Comparison of ENCODE assay signal across 16 cellular contexts in the genomic region with DNA sequence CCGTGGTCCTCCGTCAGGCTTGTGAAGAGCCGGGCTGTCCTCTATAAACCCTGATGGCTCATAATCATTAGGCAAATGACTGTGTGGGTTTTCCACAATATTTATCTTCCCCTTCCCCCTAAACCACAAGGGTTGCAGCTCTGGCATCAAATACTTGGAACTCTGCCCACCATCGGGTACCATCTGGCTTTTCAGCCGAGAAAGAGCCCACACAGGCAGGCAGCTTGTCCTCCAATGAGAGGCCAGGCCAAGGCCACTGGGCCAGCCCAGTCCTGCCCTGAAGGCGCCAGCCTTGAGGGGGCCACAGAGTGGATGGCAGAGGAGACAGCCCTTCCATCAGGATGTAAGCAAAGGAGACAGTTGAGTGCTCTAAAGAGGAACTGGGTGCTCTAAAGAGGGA. TPM values are rescaled to one million over a fixed set of nuclear protein-coding genes. Genes with fewer than 3 reads are reported as not detected.
DNase-seq lines count a peak whose midpoint lies in the region; ATAC-seq and TF ChIP-seq lines count a peak whose summit lies in the region.
"Had no signal": no experiment of that assay in that cellular context is flagged by ENCODE, and none has a peak within 500 bp of the region (broad histone marks: within the 10 kb centered on the region; RNA-seq: fewer than 3 reads in every experiment).

No MANE protein-coding gene starts in this region.

- H3K36me3 ChIP-seq in SK-N-SH (replicated peaks in 1 of 2; ENCODE audit: control insufficient read depth in 1 of 2, insufficient read depth in 2 of 2, low read length in 1 of 2): peaks cover 0 to 11% of the 10 kb centered on the region in 2 experiments

- DNase-seq in NCI-H748 (lab: John Stamatoyannopoulos, UW; ENCODE audit: unreplicated experiment) (peak; percentile 14), NCI-H748 treated with DMSO at 0.1 percent for 48 hours (lab: John Stamatoyannopoulos, UW) (no peak), NCI-H2171 treated with DMSO at 0.1 percent for 48 hours (lab: John Stamatoyannopoulos, UW) (peak; percentile 96), SK-N-SH (peak; percentile 93)
- DNase-seq in activated naive CD4-positive, alpha-beta T cell treated with anti-CD3 and anti-CD28 coated beads, Interleukin-2, amount 50 U/mL, for 72 hours (ENCODE audit: low spot score in 2 of 2): no peak
- DNase-seq in activated CD8-positive, alpha-beta memory T cell treated with anti-CD3 and anti-CD28 coated beads, Interleukin-2, amount 10 ng/mL, durations not matched to agents 7 days and 5 days: no peak
- no peak for DNase-seq in activated naive CD8-positive, alpha-beta T cell treated with anti-CD3 and anti-CD28 coated beads for 36 hours
- DNase-seq: H9, heart left ventricle, kidney, spleen had no signal

- H3K79me2 ChIP-seq in SK-N-SH (ENCODE audit: insufficient read depth): no peaks in the 10 kb centered on the region
- H3K79me2 ChIP-seq: parathyroid adenoma had no signal

- H3F3A ChIP-seq in SK-N-SH (replicated peaks; ENCODE audit: insufficient read depth): no peaks in the 10 kb centered on the region

- TF ChIP-seq EP300 in SK-N-SH (IDR thresholded peaks at IDR 0.05; ENCODE audit: borderline replicate concordance in 1 of 2, low read depth in 1 of 2, low read length in 1 of 2): peak in 1 of 2 experiments; percentile 81; a peak in 2 of 4 replicates

- H3K4me1 Mint-ChIP-seq in activated CD8-positive, alpha-beta memory T cell treated with anti-CD3 and anti-CD28 coated beads, Interleukin-2, amount 10 ng/mL, durations not matched to agents 7 days and 5 days: no peaks in the 10 kb centered on the region
- peaks cover 2% of the 10 kb centered on the region for H3K4me1 Mint-ChIP-seq in activated naive CD8-positive, alpha-beta T cell treated with anti-CD3 and anti-CD28 coated beads for 36 hours

- no peaks in the 10 kb centered on the region for H3K9me3 Mint-ChIP-seq in activated naive CD4-positive, alpha-beta T cell treated with anti-CD3 and anti-CD28 coated beads, Interleukin-2, amount 50 U/mL, for 72 hours
- H3K9me3 Mint-ChIP-seq in activated CD8-positive, alpha-beta memory T cell treated with anti-CD3 and anti-CD28 coated beads, Interleukin-2, amount 10 ng/mL, durations not matched to agents 7 days and 5 days (ENCODE audit: low read depth): no peaks in the 10 kb centered on the region
- H3K9me3 Mint-ChIP-seq in activated naive CD8-positive, alpha-beta T cell treated with anti-CD3 and anti-CD28 coated beads for 36 hours: no peaks in the 10 kb centered on the region
- H3K9me3 Mint-ChIP-seq: H9 had no signal

- H3K4me1 ChIP-seq in SK-N-SH (ENCODE audit: control insufficient read depth in 1 of 2, insufficient read depth in 2 of 2, low read depth in 1 of 2, low read length in 1 of 2): peaks cover 0 to 57% of the 10 kb centered on the region in 2 experiments; a peak in 2 of 4 replicates
- H3K4me1 ChIP-seq: A549, parathyroid adenoma had no signal

- TF ChIP-seq RAD21 in SK-N-SH (IDR thresholded peaks at IDR 0.05; ENCODE audit: low read length): peak; percentile 30; the same call in 1 of the 2 replicates

- H3K27me3 ChIP-seq in SK-N-SH (ENCODE audit: insufficient read depth): no peaks in the 10 kb centered on the region
- H3K27me3 ChIP-seq: heart left ventricle, spleen had no signal

- no peak overlapping the region for H3K4me3 ChIP-seq in SK-N-SH (ENCODE audit: low read depth in 2 of 2, low read length in 1 of 2)
- H3K4me3 ChIP-seq: A549, heart left ventricle, spleen had no signal

- no peak overlapping the region for H3K27ac Mint-ChIP-seq in activated naive CD4-positive, alpha-beta T cell treated with anti-CD3 and anti-CD28 coated beads, Interleukin-2, amount 50 U/mL, for 72 hours
- no peak overlapping the region for H3K27ac Mint-ChIP-seq in activated CD8-positive, alpha-beta memory T cell treated with anti-CD3 and anti-CD28 coated beads, Interleukin-2, amount 10 ng/mL, durations not matched to agents 7 days and 5 days
- H3K27ac Mint-ChIP-seq in activated naive CD8-positive, alpha-beta T cell treated with anti-CD3 and anti-CD28 coated beads for 36 hours: no peak overlapping the region

- no peak overlapping the region for H3K9ac ChIP-seq in SK-N-SH
- H3K9ac ChIP-seq: KMS-11, parathyroid adenoma had no signal

- H3K9me2 ChIP-seq in SK-N-SH: no peaks in the 10 kb centered on the region

- ATAC-seq in activated naive CD4-positive, alpha-beta T cell treated with anti-CD3 and anti-CD28 coated beads, Interleukin-2, amount 50 U/mL, for 72 hours: no peak
- ATAC-seq in GM18861 (IDR thresholded peaks at IDR 0.05; ENCODE audit: unreplicated experiment): no peak
- ATAC-seq in activated CD8-positive, alpha-beta memory T cell treated with anti-CD3 and anti-CD28 coated beads, Interleukin-2, amount 10 ng/mL, durations not matched to agents 7 days and 5 days: no peak
- ATAC-seq: A549, heart left ventricle had no signal

- no peak for TF ChIP-seq CTCF in SK-N-SH (IDR thresholded peaks at IDR 0.05)

- no peaks in the 10 kb centered on the region for H3K9me3 ChIP-seq in SK-N-SH
- H3K9me3 ChIP-seq: A549, heart left ventricle, spleen had no signal

- H4K20me1 ChIP-seq in SK-N-SH (ENCODE audit: insufficient read depth): no peaks in the 10 kb centered on the region

- CTCF ChIA-PET in SK-N-SH (lab: Yijun Ruan, JAX): interaction anchor here (0.8 to 98.1 kb wide), 16 partner anchors 12 to 151 kb away, joined by 3 to 3869 read pairs (median 4); partner anchors contain the start of genes FDXR, GRIN2C, NAT9 and NHERF1
- CTCF ChIA-PET in activated CD8-positive, alpha-beta memory T cell treated with anti-CD3 and anti-CD28 coated beads, Interleukin-2, amount 10 ng/mL, durations not matched to agents 7 days and 5 days (lab: Charles Lee): interaction anchor here (1.6 kb wide), 1 partner anchor 16 kb away, joined by 7 read pairs; no protein-coding TSS in a partner anchor

- WGBS in SK-N-SH (ENCODE audit: low lambda C conversion rate): 31% methylated on average over 3 of the region's 6 CpGs

- peak overlapping the region in 1 of 2 experiments; percentile 81; a peak in 2 of 4 replicates for H3K27ac ChIP-seq in SK-N-SH (ENCODE audit: low read depth in 2 of 2, low read length in 1 of 2)
- H3K27ac ChIP-seq: A549, epithelial cell of prostate, heart left ventricle, KMS-11, parathyroid adenoma, spleen had no signal

- no peak overlapping the region for H3K4me2 ChIP-seq in SK-N-SH
- H3K4me2 ChIP-seq: A549, KMS-11 had no signal

- no peaks in the 10 kb centered on the region for H3K36me3 Mint-ChIP-seq in activated naive CD4-positive, alpha-beta T cell treated with anti-CD3 and anti-CD28 coated beads, Interleukin-2, amount 50 U/mL, for 72 hours
- H3K36me3 Mint-ChIP-seq in activated CD8-positive, alpha-beta memory T cell treated with anti-CD3 and anti-CD28 coated beads, Interleukin-2, amount 10 ng/mL, durations not matched to agents 7 days and 5 days: peaks cover 2% of the 10 kb centered on the region
- peaks cover 4% of the 10 kb centered on the region for H3K36me3 Mint-ChIP-seq in activated naive CD8-positive, alpha-beta T cell treated with anti-CD3 and anti-CD28 coated beads for 36 hours

- POLR2A ChIA-PET in SK-N-SH (lab: Yijun Ruan, JAX): interaction anchor here (0.9 to 2.0 kb wide), 9 partner anchors 9 to 203 kb away, joined by 3 to 11 read pairs (median 3); partner anchors contain the start of gene FDXR

- H3K27me3 Mint-ChIP-seq in activated CD8-positive, alpha-beta memory T cell treated with anti-CD3 and anti-CD28 coated beads, Interleukin-2, amount 10 ng/mL, durations not matched to agents 7 days and 5 days: no peaks in the 10 kb centered on the region
- no peaks in the 10 kb centered on the region for H3K27me3 Mint-ChIP-seq in activated naive CD8-positive, alpha-beta T cell treated with anti-CD3 and anti-CD28 coated beads for 36 hours

- H3K4me3 Mint-ChIP-seq in activated CD8-positive, alpha-beta memory T cell treated with anti-CD3 and anti-CD28 coated beads, Interleukin-2, amount 10 ng/mL, durations not matched to agents 7 days and 5 days: no peak overlapping the region
- no peak overlapping the region for H3K4me3 Mint-ChIP-seq in activated naive CD8-positive, alpha-beta T cell treated with anti-CD3 and anti-CD28 coated beads for 36 hours
- H3K4me3 Mint-ChIP-seq: H9 had no signal

- no peak overlapping the region for H2AFZ ChIP-seq in SK-N-SH (ENCODE audit: low read depth)
- H2AFZ ChIP-seq: parathyroid adenoma had no signal

TF ChIP-seq in SK-N-SH, 30 proteins besides CTCF, POLR2A, EP300 and RAD21 (continues in another document):
- TF ChIP-seq EZH2phosphoT487 (IDR thresholded peaks at IDR 0.05; ENCODE audit: borderline replicate concordance, low read depth): no peak
- TF ChIP-seq JUND (IDR thresholded peaks at IDR 0.05): no peak
- TF ChIP-seq RXRA (IDR thresholded peaks at IDR 0.05; ENCODE audit: borderline replicate concordance, low read depth): no peak
- no peak for TF ChIP-seq FOSL2 (IDR thresholded peaks at IDR 0.05; ENCODE audit: borderline replicate concordance, low read depth)

RNA-seq across cellular contexts. Expression of gene NAT9, which starts 31.8 kb away (rescaled TPM):
- polyA plus RNA-seq in SK-N-SH (2012; rRNA removed): 117 and 190 TPM in 2 replicates
- 38.1 and 64.6 TPM in 2 replicates for polyA plus RNA-seq in SK-N-SH (2012; cell fraction: cytosol; rRNA removed)
- 744 and 872 TPM in 2 replicates for polyA plus RNA-seq in SK-N-SH (2012; cell fraction: nucleus; rRNA removed)
- 10 to 100 TPM; 38.2 to 57.2 TPM for total RNA-seq in activated naive CD4-positive, alpha-beta T cell treated with anti-CD3 and anti-CD28 coated beads, Interleukin-2, amount 50 U/mL, for 72 hours
- 10 to 100 TPM; 34.1 to 34.5 TPM for total RNA-seq in activated CD8-positive, alpha-beta memory T cell treated with anti-CD3 and anti-CD28 coated beads, Interleukin-2, amount 10 ng/mL, durations not matched to agents 7 days and 5 days
- 10 to 100 TPM; 39.9 to 41.6 TPM for total RNA-seq in activated naive CD8-positive, alpha-beta T cell treated with anti-CD3 and anti-CD28 coated beads for 36 hours

RNA-seq across cellular contexts. Expression of gene GRIN2C, which starts 51.8 kb away (rescaled TPM):
- 0.39 and 0.45 TPM in 2 replicates for polyA plus RNA-seq in SK-N-SH (2012; rRNA removed)
- polyA plus RNA-seq in SK-N-SH (2012; cell fraction: cytosol; rRNA removed): 0.05 and 0.08 TPM in 2 replicates
- polyA plus RNA-seq in SK-N-SH (2012; cell fraction: nucleus; rRNA removed): 4.1 and 9.2 TPM in 2 replicates
- total RNA-seq in activated naive CD4-positive, alpha-beta T cell treated with anti-CD3 and anti-CD28 coated beads, Interleukin-2, amount 50 U/mL, for 72 hours: under 1 TPM in 1 of 2 donors, not detected in 1; 0.87 TPM
- total RNA-seq in activated CD8-positive, alpha-beta memory T cell treated with anti-CD3 and anti-CD28 coated beads, Interleukin-2, amount 10 ng/mL, durations not matched to agents 7 days and 5 days: under 1 TPM; 0.07 to 0.09 TPM
- total RNA-seq in activated naive CD8-positive, alpha-beta T cell treated with anti-CD3 and anti-CD28 coated beads for 36 hours: not detected

RNA-seq across cellular contexts. Expression of gene NHERF1, which starts 59.5 kb away (rescaled TPM):
- polyA plus RNA-seq in SK-N-SH (2012; rRNA removed): 26.9 and 40.1 TPM in 2 replicates
- 23.7 and 29.2 TPM in 2 replicates for polyA plus RNA-seq in SK-N-SH (2012; cell fraction: cytosol; rRNA removed)
- 21.2 and 25.9 TPM in 2 replicates for polyA plus RNA-seq in SK-N-SH (2012; cell fraction: nucleus; rRNA removed)
- 100 to 1,000 TPM in 1 of 2 donors, 10 to 100 TPM in 1; 59.0 to 114 TPM for total RNA-seq in activated naive CD4-positive, alpha-beta T cell treated with anti-CD3 and anti-CD28 coated beads, Interleukin-2, amount 50 U/mL, for 72 hours
- total RNA-seq in activated CD8-positive, alpha-beta memory T cell treated with anti-CD3 and anti-CD28 coated beads, Interleukin-2, amount 10 ng/mL, durations not matched to agents 7 days and 5 days: 100 to 1,000 TPM; 284 to 377 TPM
- 100 to 1,000 TPM; 124 to 127 TPM for total RNA-seq in activated naive CD8-positive, alpha-beta T cell treated with anti-CD3 and anti-CD28 coated beads for 36 hours

Comparison
In these comparisons a context has a peak if more than half of its experiments do, and no peak if none do; other contexts are left out.
1. DNase-seq: peak in NCI-H748 (single experiment), NCI-H2171 treated with DMSO at 0.1 percent for 48 hours (single experiment) and SK-N-SH (single experiment); none in NCI-H748 treated with DMSO at 0.1 percent for 48 hours (single experiment), activated naive CD4-positive, alpha-beta T cell treated with anti-CD3 and anti-CD28 coated beads, Interleukin-2, amount 50 U/mL, for 72 hours (0 of 2), activated CD8-positive, alpha-beta memory T cell treated with anti-CD3 and anti-CD28 coated beads, Interleukin-2, amount 10 ng/mL, durations not matched to agents 7 days and 5 days (single experiment) and activated naive CD8-positive, alpha-beta T cell treated with anti-CD3 and anti-CD28 coated beads for 36 hours (single experiment).